In the genomic region with DNA sequence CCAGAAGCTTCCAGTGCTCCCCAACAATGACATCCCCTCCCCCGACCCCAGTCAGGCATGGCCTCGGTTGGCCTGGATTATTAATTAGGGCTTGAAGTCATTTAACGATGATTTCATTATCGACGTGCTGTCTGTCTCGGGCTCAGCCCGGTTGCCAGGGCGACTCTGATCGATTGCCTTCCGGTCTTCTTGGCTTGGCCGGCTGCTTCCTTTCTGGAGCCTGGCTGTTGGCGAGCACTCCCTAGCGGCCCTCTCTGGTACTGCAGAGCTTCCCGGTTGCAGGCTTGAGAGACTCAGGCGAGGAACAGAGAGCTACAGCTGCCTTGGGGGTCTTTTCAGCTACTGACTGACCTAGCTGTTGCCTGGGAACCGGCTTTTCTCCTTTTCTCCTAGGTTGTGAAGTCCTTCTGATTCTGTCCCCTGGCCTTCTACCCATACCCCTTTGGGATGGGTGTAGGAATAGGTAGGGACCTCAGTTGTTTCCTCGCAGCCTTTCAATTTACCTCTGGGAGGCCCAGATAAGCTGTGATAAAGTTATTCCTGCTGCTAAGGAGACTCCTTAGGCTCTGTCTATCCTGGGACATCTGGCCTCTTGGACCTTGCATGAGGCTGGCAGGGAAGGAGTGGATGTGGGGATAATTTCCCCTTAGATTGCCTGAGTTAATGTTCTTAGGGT, we compare ENCODE assay signal across 1 cellular context.
TF ChIP-seq lines count a peak whose summit lies in the region.

No MANE protein-coding gene starts in this region.

TF ChIP-seq in HepG2, 621 proteins besides CTCF, POLR2A, EP300 and RAD21 (continued from another document and continues in another):
- TF ChIP-seq TBX2 (CRISPR knock-in tag; IDR thresholded peaks at IDR 0.05; ENCODE audit: borderline replicate concordance), result peak; percentile 41; the same call in 1 of the 2 replicates
- TF ChIP-seq ONECUT2 (CRISPR knock-in tag; IDR thresholded peaks at IDR 0.05), result peak; percentile 90
- TF ChIP-seq BRCA1 (CRISPR knock-in tag; IDR thresholded peaks at IDR 0.05), result no peak
- TF ChIP-seq RFX1 (IDR thresholded peaks at IDR 0.05), result peak; percentile 67
- 0 out of 2 replicates have a peak, but pooled peaks have one; percentile 40 for TF ChIP-seq ZNF547 (CRISPR knock-in tag; IDR thresholded peaks at IDR 0.05)
- TF ChIP-seq PBX2 (CRISPR knock-in tag; IDR thresholded peaks at IDR 0.05), result no peak
- TF ChIP-seq ZNF562 (CRISPR knock-in tag; IDR thresholded peaks at IDR 0.05; ENCODE audit: borderline replicate concordance), result no peak
- no peak for TF ChIP-seq SOX6 (IDR thresholded peaks at IDR 0.05)
- TF ChIP-seq SOX6 (CRISPR knock-in tag; IDR thresholded peaks at IDR 0.05), result peak; percentile 19; the same call in 1 of the 2 replicates
- no peak for TF ChIP-seq ZNF619 (CRISPR knock-in tag; IDR thresholded peaks at IDR 0.05)
- TF ChIP-seq KIAA2018 (CRISPR knock-in tag; IDR thresholded peaks at IDR 0.05; ENCODE audit: borderline replicate concordance), result no peak
- TF ChIP-seq, protein P1, sequence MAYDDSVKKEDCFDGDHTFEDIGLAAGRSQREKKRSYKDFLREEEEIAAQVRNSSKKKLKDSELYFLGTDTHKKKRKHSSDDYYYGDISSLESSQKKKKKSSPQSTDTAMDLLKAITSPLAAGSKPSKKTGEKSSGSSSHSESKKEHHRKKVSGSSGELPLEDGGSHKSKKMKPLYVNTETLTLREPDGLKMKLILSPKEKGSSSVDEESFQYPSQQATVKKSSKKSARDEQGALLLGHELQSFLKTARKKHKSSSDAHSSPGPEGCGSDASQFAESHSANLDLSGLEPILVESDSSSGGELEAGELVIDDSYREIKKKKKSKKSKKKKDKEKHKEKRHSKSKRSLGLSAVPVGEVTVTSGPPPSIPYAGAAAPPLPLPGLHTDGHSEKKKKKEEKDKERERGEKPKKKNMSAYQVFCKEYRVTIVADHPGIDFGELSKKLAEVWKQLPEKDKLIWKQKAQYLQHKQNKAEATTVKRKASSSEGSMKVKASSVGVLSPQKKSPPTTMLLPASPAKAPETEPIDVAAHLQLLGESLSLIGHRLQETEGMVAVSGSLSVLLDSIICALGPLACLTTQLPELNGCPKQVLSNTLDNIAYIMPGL (CRISPR knock-in tag; IDR thresholded peaks at IDR 0.05; ENCODE audit: borderline replicate concordance in 1 of 2, low read depth in 1 of 2), result peak in 1 of 2 experiments; percentile 40; a peak in 1 of 4 replicates
- TF ChIP-seq ZNF446 (CRISPR knock-in tag; IDR thresholded peaks at IDR 0.05), result no peak
- 0 out of 2 replicates have a peak, but pooled peaks have one; percentile 13 for TF ChIP-seq MED1 (CRISPR knock-in tag; IDR thresholded peaks at IDR 0.05)
- no peak for TF ChIP-seq KDM3A (CRISPR knock-in tag; IDR thresholded peaks at IDR 0.05; ENCODE audit: low read depth)
- no peak for TF ChIP-seq CC2D1A (CRISPR knock-in tag; IDR thresholded peaks at IDR 0.05)
- TF ChIP-seq MED8 (CRISPR knock-in tag; IDR thresholded peaks at IDR 0.05; ENCODE audit: insufficient replicate concordance), result no peak
- TF ChIP-seq, protein P2, sequence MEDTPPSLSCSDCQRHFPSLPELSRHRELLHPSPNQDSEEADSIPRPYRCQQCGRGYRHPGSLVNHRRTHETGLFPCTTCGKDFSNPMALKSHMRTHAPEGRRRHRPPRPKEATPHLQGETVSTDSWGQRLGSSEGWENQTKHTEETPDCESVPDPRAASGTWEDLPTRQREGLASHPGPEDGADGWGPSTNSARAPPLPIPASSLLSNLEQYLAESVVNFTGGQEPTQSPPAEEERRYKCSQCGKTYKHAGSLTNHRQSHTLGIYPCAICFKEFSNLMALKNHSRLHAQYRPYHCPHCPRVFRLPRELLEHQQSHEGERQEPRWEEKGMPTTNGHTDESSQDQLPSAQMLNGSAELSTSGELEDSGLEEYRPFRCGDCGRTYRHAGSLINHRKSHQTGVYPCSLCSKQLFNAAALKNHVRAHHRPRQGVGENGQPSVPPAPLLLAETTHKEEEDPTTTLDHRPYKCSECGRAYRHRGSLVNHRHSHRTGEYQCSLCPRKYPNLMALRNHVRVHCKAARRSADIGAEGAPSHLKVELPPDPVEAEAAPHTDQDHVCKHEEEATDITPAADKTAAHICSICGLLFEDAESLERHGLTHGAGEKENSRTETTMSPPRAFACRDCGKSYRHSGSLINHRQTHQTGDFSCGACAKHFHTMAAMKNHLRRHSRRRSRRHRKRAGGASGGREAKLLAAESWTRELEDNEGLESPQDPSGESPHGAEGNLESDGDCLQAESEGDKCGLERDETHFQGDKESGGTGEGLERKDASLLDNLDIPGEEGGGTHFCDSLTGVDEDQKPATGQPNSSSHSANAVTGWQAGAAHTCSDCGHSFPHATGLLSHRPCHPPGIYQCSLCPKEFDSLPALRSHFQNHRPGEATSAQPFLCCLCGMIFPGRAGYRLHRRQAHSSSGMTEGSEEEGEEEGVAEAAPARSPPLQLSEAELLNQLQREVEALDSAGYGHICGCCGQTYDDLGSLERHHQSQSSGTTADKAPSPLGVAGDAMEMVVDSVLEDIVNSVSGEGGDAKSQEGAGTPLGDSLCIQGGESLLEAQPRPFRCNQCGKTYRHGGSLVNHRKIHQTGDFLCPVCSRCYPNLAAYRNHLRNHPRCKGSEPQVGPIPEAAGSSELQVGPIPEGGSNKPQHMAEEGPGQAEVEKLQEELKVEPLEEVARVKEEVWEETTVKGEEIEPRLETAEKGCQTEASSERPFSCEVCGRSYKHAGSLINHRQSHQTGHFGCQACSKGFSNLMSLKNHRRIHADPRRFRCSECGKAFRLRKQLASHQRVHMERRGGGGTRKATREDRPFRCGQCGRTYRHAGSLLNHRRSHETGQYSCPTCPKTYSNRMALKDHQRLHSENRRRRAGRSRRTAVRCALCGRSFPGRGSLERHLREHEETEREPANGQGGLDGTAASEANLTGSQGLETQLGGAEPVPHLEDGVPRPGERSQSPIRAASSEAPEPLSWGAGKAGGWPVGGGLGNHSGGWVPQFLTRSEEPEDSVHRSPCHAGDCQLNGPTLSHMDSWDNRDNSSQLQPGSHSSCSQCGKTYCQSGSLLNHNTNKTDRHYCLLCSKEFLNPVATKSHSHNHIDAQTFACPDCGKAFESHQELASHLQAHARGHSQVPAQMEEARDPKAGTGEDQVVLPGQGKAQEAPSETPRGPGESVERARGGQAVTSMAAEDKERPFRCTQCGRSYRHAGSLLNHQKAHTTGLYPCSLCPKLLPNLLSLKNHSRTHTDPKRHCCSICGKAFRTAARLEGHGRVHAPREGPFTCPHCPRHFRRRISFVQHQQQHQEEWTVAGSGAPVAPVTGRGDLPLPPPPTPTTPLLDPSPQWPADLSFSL (CRISPR knock-in tag; IDR thresholded peaks at IDR 0.05), result no peak
- no peak for TF ChIP-seq ZBTB40 (IDR thresholded peaks at IDR 0.05)
- TF ChIP-seq ZBTB40 (CRISPR knock-in tag; IDR thresholded peaks at IDR 0.05), result no peak
- peak; percentile 82 for TF ChIP-seq RFX3 (CRISPR knock-in tag; IDR thresholded peaks at IDR 0.05)
